1 cellular context compared by ENCODE assay signal in genomic region chr2:128410035-128410757, GRCh38.
TF ChIP-seq lines count a peak whose summit lies in the region.

No MANE protein-coding gene starts in this region.

TF ChIP-seq in H1, 55 proteins besides CTCF, POLR2A, EP300 and RAD21:
- TF ChIP-seq SUZ12 (IDR thresholded peaks at IDR 0.05; ENCODE audit: low read length) (no peak), CBX5 (IDR thresholded peaks at IDR 0.05; ENCODE audit: low read depth, low read length) (no peak), RNF2 (IDR thresholded peaks at IDR 0.05; ENCODE audit: borderline replicate concordance, low read depth, low read length, missing control alignments, poor library complexity, severe bottlenecking) (no peak), SP4 (IDR thresholded peaks at IDR 0.05; ENCODE audit: low read length) (no peak), PHF8 (conservative IDR thresholded peaks at IDR 0.05; ENCODE audit: low read depth, low read length) (no peak), TCF12 (IDR thresholded peaks at IDR 0.05; ENCODE audit: low read depth, low read length) (no peak), RFX5 (IDR thresholded peaks at IDR 0.05; ENCODE audit: borderline replicate concordance, low read depth, low read length) (no peak), TAF1 (IDR thresholded peaks at IDR 0.05; ENCODE audit: low read depth, low read length) (no peak), CHD1 (IDR thresholded peaks at IDR 0.05; ENCODE audit: low read depth, low read length) (no peak), TBP (IDR thresholded peaks at IDR 0.05; ENCODE audit: low read depth, low read length) (no peak), CHD7 (IDR thresholded peaks at IDR 0.05; ENCODE audit: insufficient replicate concordance, low read length) (no peak)
- TF ChIP-seq, protein P1, sequence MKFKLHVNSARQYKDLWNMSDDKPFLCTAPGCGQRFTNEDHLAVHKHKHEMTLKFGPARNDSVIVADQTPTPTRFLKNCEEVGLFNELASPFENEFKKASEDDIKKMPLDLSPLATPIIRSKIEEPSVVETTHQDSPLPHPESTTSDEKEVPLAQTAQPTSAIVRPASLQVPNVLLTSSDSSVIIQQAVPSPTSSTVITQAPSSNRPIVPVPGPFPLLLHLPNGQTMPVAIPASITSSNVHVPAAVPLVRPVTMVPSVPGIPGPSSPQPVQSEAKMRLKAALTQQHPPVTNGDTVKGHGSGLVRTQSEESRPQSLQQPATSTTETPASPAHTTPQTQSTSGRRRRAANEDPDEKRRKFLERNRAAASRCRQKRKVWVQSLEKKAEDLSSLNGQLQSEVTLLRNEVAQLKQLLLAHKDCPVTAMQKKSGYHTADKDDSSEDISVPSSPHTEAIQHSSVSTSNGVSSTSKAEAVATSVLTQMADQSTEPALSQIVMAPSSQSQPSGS (IDR thresholded peaks at IDR 0.05; ENCODE audit: low read length): no peak
